8 cellular contexts compared by ENCODE assay signal in the genomic region with DNA sequence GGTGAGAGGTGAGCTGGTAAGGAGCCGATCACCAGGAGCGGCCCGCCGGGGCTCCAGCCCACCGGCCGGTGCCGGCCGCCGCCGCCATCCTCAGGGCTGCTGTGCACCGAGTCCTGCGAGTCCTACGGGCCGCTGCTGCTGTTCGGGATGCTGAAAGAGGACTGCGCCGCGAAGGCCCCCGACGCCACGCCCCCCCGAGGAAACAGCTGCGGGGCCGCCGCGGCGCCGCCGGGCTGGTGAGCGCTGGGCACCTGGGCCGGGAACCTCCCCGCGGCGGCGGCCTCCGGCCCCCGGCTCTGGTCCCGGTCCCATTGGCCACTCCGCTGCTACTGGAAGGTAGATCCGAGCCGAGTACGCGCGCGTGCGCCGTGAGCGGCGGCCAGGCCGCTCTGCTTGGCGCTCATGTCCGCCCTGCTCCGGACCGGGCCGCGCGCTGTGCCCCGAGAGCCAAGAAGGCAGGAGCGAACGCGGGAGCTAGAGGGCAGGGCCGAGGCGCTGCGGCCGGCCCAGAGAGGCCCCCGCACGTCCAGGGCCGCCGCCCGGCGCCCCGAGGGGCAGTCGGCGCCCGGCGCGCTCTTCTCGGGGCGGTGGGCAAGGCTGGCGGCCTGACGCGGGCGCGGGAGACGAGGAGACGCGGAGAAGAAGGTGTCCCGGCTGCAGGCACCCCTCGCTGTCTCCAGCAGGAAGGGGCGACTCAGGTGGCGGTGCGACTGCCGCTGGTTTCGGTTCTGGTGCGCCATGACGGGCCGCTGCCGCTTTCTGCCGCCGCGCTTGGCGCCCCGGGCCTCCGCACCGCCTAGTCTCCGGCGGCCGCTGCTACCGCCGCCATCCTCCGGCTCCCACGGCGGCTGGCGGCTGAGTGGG.
DNase-seq lines count a peak whose midpoint lies in the region; ATAC-seq and TF ChIP-seq lines count a peak whose summit lies in the region.

No MANE protein-coding gene starts in this region.

- ATAC-seq in GM21360 (IDR thresholded peaks at IDR 0.05; ENCODE audit: unreplicated experiment), result peak; percentile 70
- peak; percentile 80 to 84 for ATAC-seq in activated naive CD4-positive, alpha-beta T cell treated with anti-CD3 and anti-CD28 coated beads, Interleukin-2, amount 50 U/mL, for 72 hours

- no peaks in the 10 kb centered on the region for H3K4me1 Mint-ChIP-seq in Caco-2 (ENCODE audit: low read depth, unreplicated experiment)

- H3K27me3 Mint-ChIP-seq in Caco-2 (ENCODE audit: insufficient read depth, unreplicated experiment), result no peaks in the 10 kb centered on the region

- peaks cover 6% of the 10 kb centered on the region for H3K36me3 Mint-ChIP-seq in Caco-2 (ENCODE audit: insufficient read depth, unreplicated experiment)
- H3K36me3 Mint-ChIP-seq in activated naive CD4-positive, alpha-beta T cell treated with anti-CD3 and anti-CD28 coated beads, Interleukin-2, amount 50 U/mL, for 72 hours, result peaks cover 0 to 5% of the 10 kb centered on the region in 2 donors

- POLR2A ChIA-PET in Caco-2 (lab: Charles Lee), result interaction anchor here (0.6 to 0.7 kb wide), 3 partner anchors 64 to 239 kb away, joined by 3 to 5 read pairs (median 4); no protein-coding TSS in a partner anchor

- DNase-seq in Caco-2 (peak; percentile 85 to 88), HT-29 (ENCODE audit: low spot score) (peak; percentile 75), globus pallidus (ENCODE audit: low spot score) (peak; percentile 69), tibial nerve (ENCODE audit: low spot score in 2 of 2) (peak; percentile 25 to 47)
- peak; percentile 53 to 65 for DNase-seq in activated naive CD4-positive, alpha-beta T cell treated with anti-CD3 and anti-CD28 coated beads, Interleukin-2, amount 50 U/mL, for 72 hours (ENCODE audit: low spot score in 2 of 2)

- TF ChIP-seq EP300 in tibial nerve (IDR thresholded peaks at IDR 0.05), result peak in 1 of 2 donors; percentile 16

- TF ChIP-seq CTCF in Caco-2 (IDR thresholded peaks at IDR 0.05; ENCODE audit: insufficient read depth in 1 of 2, low read depth in 1 of 2, low read length in 1 of 2, severe bottlenecking in 1 of 2, unreplicated experiment in 1 of 2), result no peak
- no peak for TF ChIP-seq CTCF in neutrophil (IDR thresholded peaks at IDR 0.05)
- peak in 1 of 5 experiments; percentile 13 for TF ChIP-seq CTCF in tibial nerve (IDR thresholded peaks at IDR 0.05)

- CTCF ChIA-PET in Caco-2 (lab: Charles Lee), result no interaction called here

- intact Hi-C loops in Caco-2 (cut with micrococcal nuclease; ENCODE audit: unreplicated experiment), result loop anchor here (10.0 kb wide), 1 partner anchor 600 kb away; a partner anchor contains a TSS

- no peaks in the 10 kb centered on the region for H3K9me3 Mint-ChIP-seq in Caco-2 (ENCODE audit: unreplicated experiment)
- H3K9me3 Mint-ChIP-seq in activated naive CD4-positive, alpha-beta T cell treated with anti-CD3 and anti-CD28 coated beads, Interleukin-2, amount 50 U/mL, for 72 hours, result no peaks in the 10 kb centered on the region

- peak overlapping the region; percentile 88 for H3K4me3 Mint-ChIP-seq in Caco-2 (ENCODE audit: unreplicated experiment)

- H3K36me3 ChIP-seq in Caco-2 (ENCODE audit: control insufficient read depth, insufficient read depth, low read length) (no peaks in the 10 kb centered on the region), neutrophil (no peaks in the 10 kb centered on the region), tibial nerve (no peaks in the 10 kb centered on the region)

- H3K4me1 ChIP-seq in Caco-2 (no peaks in the 10 kb centered on the region), neutrophil (ENCODE audit: control insufficient read depth in 1 of 2, insufficient read depth in 1 of 2, low read depth in 1 of 2, low read length in 1 of 2) (peaks cover 4% of the 10 kb centered on the region in 2 experiments), tibial nerve (peaks cover 0 to 20% (median 0%) of the 10 kb centered on the region in 4 donors)

- TF ChIP-seq POLR2A in Raji (IDR thresholded peaks at IDR 0.05; ENCODE audit: insufficient read depth, low read depth, low read length) (peak; percentile 12; the same call in 1 of the 2 replicates), tibial nerve (IDR thresholded peaks at IDR 0.05) (peak in 1 of 2 donors; percentile 22)

- H3K9me3 ChIP-seq in Caco-2 (no peaks in the 10 kb centered on the region), neutrophil (no peaks in the 10 kb centered on the region), tibial nerve (no peaks in the 10 kb centered on the region)

- WGBS in tibial nerve, 2 donors, result 0% methylated on average over 6 to 42 of the region's 114 CpGs

- no TSS peak for BruUV-seq in Caco-2 (replicated peaks; lab: Mats Ljungman, UMichigan)

- H3K4me3 ChIP-seq in Caco-2 (ENCODE audit: low read depth, low read length) (peak overlapping the region; percentile 72), neutrophil (ENCODE audit: low read depth in 1 of 2, low read length in 1 of 2) (peak overlapping the region; percentile 67 to 69), tibial nerve (peak overlapping the region; percentile 64 to 91 (median 80))

- H3K27ac Mint-ChIP-seq in Caco-2 (ENCODE audit: unreplicated experiment), result peak overlapping the region; percentile 72
- peak overlapping the region in 1 of 2 donors; percentile 83 for H3K27ac Mint-ChIP-seq in activated naive CD4-positive, alpha-beta T cell treated with anti-CD3 and anti-CD28 coated beads, Interleukin-2, amount 50 U/mL, for 72 hours

- H3K27ac ChIP-seq in neutrophil (peak overlapping the region; percentile 69), tibial nerve (peak overlapping the region; percentile 82 to 96 (median 94))

- H3K27me3 ChIP-seq in Caco-2 (replicated peaks; ENCODE audit: control insufficient read depth, insufficient read depth, low read length) (no peaks in the 10 kb centered on the region), neutrophil (no peaks in the 10 kb centered on the region), tibial nerve (no peaks in the 10 kb centered on the region)

Comparison
In these comparisons a context has a peak if more than half of its experiments do, and no peak if none do; other contexts are left out.
1. Peak in every context shown above with its lines: DNase-seq, ATAC-seq, H3K4me3 ChIP-seq and H3K27ac ChIP-seq.
2. DNase-seq: peak in every context shown above with its lines; median percentile 86 in Caco-2; 75 in HT-29; 69 in globus pallidus; 59 in activated naive CD4-positive, alpha-beta T cell treated with anti-CD3 and anti-CD28 coated beads, Interleukin-2, amount 50 U/mL, for 72 hours; 36 in tibial nerve.